ENCODE assay signal across 30 cellular contexts in the genomic region with DNA sequence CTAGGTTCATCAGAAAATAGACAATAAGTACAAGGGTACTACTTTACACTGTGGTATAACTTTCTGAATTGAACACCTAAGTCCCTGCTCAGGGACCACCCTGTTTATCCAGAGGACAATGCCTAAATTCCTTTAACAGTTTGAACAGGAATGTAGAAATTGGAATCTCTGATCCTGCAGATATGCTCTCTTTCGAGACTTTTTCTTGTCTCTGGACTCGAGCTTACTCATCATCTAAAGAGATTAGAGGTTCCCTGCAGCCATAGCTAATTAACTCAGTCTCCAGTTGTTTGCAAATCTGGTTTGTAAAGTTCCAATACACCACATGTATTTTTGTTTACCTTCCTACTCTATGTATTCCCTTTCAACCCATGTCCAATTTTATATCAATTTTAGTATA. TPM values are rescaled to one million over a fixed set of nuclear protein-coding genes. Genes with fewer than 3 reads are reported as not detected.
"Had no signal": no experiment of that assay in that cellular context is flagged by ENCODE, and none has a peak within 500 bp of the region (broad histone marks: within the 10 kb centered on the region; RNA-seq: fewer than 3 reads in every experiment).

No MANE protein-coding gene starts in this region.

- H3K27me3 ChIP-seq: vagina had no signal

- H3K4me3 ChIP-seq: esophagus squamous epithelium, gastroesophageal sphincter, hepatocyte, lung, psoas muscle, right lobe of liver, tibial artery, upper lobe of right lung, vagina had no signal

- H3K9me3 Mint-ChIP-seq: naive B cell; nephron; stimulated activated memory B cell treated with anti-CD40 and anti-IgM and Interleukin-4, amounts not matched to agents 10 μg/mL and 1 μg/mL and 100 μg/mL, for 72 hours; stimulated activated naive CD8-positive, alpha-beta T cell treated with anti-CD3 and anti-CD28 coated beads, Interleukin-15, Interleukin-2, amounts not matched to agents 100 ng/mL and 50 ng/mL, for 24 hours had no signal

- H3K36me3 Mint-ChIP-seq: naive B cell; stimulated activated memory B cell treated with anti-CD40 and anti-IgM and Interleukin-4, amounts not matched to agents 10 μg/mL and 1 μg/mL and 100 μg/mL, for 72 hours had no signal

- ATAC-seq: gastroesophageal sphincter; left colon; left ventricle myocardium superior; psoas muscle; right lobe of liver; stimulated activated memory B cell treated with anti-CD40 and anti-IgM and Interleukin-4, amounts not matched to agents 10 μg/mL and 1 μg/mL and 100 μg/mL, for 72 hours; upper lobe of right lung had no signal

- H3K9me3 ChIP-seq: esophagus squamous epithelium, gastroesophageal sphincter, psoas muscle, right lobe of liver, spleen, tibial artery, upper lobe of right lung, vagina had no signal

- H3K27ac ChIP-seq: dorsolateral prefrontal cortex, esophagus squamous epithelium, gastroesophageal sphincter, hepatocyte, psoas muscle, right lobe of liver, spleen, tibial artery, upper lobe of right lung, vagina had no signal

- H3K27ac Mint-ChIP-seq: naive B cell; nephron; stimulated activated memory B cell treated with anti-CD40 and anti-IgM and Interleukin-4, amounts not matched to agents 10 μg/mL and 1 μg/mL and 100 μg/mL, for 72 hours; stimulated activated naive CD8-positive, alpha-beta T cell treated with anti-CD3 and anti-CD28 coated beads, Interleukin-15, Interleukin-2, amounts not matched to agents 100 ng/mL and 50 ng/mL, for 24 hours had no signal

- H3K4me1 ChIP-seq: psoas muscle had no signal

- H3K36me3 ChIP-seq: esophagus squamous epithelium, gastroesophageal sphincter, right lobe of liver, spleen, tibial artery, upper lobe of right lung, vagina had no signal

- DNase-seq: cortex of kidney; dorsolateral prefrontal cortex; effector memory CD4-positive, alpha-beta T cell; esophagus squamous epithelium; foreskin fibroblast; head of caudate nucleus; left colon; left ventricle myocardium superior; mesenchymal stem cell; naive B cell; psoas muscle; retina; right lobe of liver; spleen; stimulated activated CD4-positive, alpha-beta T cell treated with anti-CD3 and anti-CD28 coated beads, Interleukin-15, amount 100 ng/mL, for 24 hours; stimulated activated CD4-positive, alpha-beta T cell treated with anti-CD3 and anti-CD28 coated beads, Interleukin-1b, Interleukin-23, amount 100 ng/mL, for 48 hours; stimulated activated CD4-positive, alpha-beta T cell treated with anti-CD3 and anti-CD28 coated beads, Interleukin-4, amount 100 ng/mL, for 24 hours; tibial artery; upper lobe of right lung had no signal

- H3K79me2 ChIP-seq: hepatocyte had no signal

- H3K4me3 Mint-ChIP-seq: stimulated activated memory B cell treated with anti-CD40 and anti-IgM and Interleukin-4, amounts not matched to agents 10 μg/mL and 1 μg/mL and 100 μg/mL, for 72 hours; stimulated activated naive CD8-positive, alpha-beta T cell treated with anti-CD3 and anti-CD28 coated beads, Interleukin-15, Interleukin-2, amounts not matched to agents 100 ng/mL and 50 ng/mL, for 24 hours had no signal

- H2AFZ ChIP-seq: hepatocyte had no signal

RNA-seq across cellular contexts. Expression of gene HOATZ, which starts 1.0 kb away (rescaled TPM):
- total RNA-seq: epithelial cell of proximal tubule, esophagus squamous epithelium, gastroesophageal sphincter, hepatocyte, kidney epithelial cell, left colon, left ventricle myocardium superior, omental fat pad, psoas muscle, right lobe of liver, spleen, upper lobe of right lung, vagina had no signal
- polyA plus RNA-seq: hepatocyte, psoas muscle, spleen had no signal

RNA-seq across cellular contexts. Expression of gene BTG4, which starts 3.4 kb away (rescaled TPM):
- total RNA-seq: epithelial cell of proximal tubule, esophagus squamous epithelium, gastroesophageal sphincter, hepatocyte, left colon, left ventricle myocardium superior, omental fat pad, psoas muscle, right lobe of liver, spleen, temporal lobe, upper lobe of right lung, vagina had no signal
- polyA plus RNA-seq: hepatocyte, psoas muscle, spleen had no signal
